In the genomic region with DNA sequence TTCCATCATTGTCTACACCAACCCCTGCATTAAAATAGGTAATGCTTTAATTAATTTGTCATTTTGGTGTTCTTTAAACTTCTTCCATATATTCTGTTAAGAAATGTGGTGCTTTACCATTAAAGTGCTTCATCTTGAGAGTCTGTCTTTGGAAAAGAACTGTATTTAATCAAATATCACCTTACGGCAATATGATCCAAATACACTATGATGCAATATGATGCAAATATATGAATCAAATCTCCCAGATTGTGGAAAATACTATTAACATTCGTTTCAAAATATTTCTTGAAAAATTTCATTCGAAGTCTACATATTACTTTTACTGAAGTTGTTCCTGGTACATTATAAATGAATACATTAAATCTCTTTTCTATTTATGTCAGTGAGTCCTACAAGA, we compare ENCODE assay signal across 25 cellular contexts.
"Had no signal": no experiment of that assay in that cellular context is flagged by ENCODE, and none has a peak within 500 bp of the region (broad histone marks: within the 10 kb centered on the region; RNA-seq: fewer than 3 reads in every experiment).

No MANE protein-coding gene starts in this region.

- H3K27me3 Mint-ChIP-seq: activated naive CD8-positive, alpha-beta T cell treated with anti-CD3 and anti-CD28 coated beads for 36 hours; memory B cell; naive thymus-derived CD4-positive, alpha-beta T cell had no signal

- H3K4me1 Mint-ChIP-seq: neural progenitor cell had no signal

- ATAC-seq: body of pancreas, gastroesophageal sphincter had no signal

- H3K27ac ChIP-seq: adrenal gland, body of pancreas, colonic mucosa, dorsolateral prefrontal cortex, gastroesophageal sphincter, hepatocyte, neural progenitor cell, right atrium auricular region, testis, transverse colon had no signal

- H3K9ac ChIP-seq: neural progenitor cell had no signal

- H3K4me1 ChIP-seq: adrenal gland, body of pancreas, colonic mucosa, gastroesophageal sphincter, neural progenitor cell, right atrium auricular region, testis had no signal

- H3K9me3 Mint-ChIP-seq: activated naive CD8-positive, alpha-beta T cell treated with anti-CD3 and anti-CD28 coated beads for 36 hours; activated T-cell treated with anti-CD3 and anti-CD28 coated beads, Interleukin-2, amount 50 U/mL, for 4 hours; memory B cell; naive thymus-derived CD4-positive, alpha-beta T cell; neural progenitor cell had no signal

- H2AFZ ChIP-seq: hepatocyte, neural progenitor cell had no signal

- H3K27me3 ChIP-seq: adrenal gland, body of pancreas, colonic mucosa, dorsolateral prefrontal cortex, gastroesophageal sphincter, hepatocyte, neural progenitor cell, right atrium auricular region, spleen, testis, transverse colon had no signal

- H3K4me3 Mint-ChIP-seq: activated naive CD8-positive, alpha-beta T cell treated with anti-CD3 and anti-CD28 coated beads for 36 hours; memory B cell; neural progenitor cell had no signal

- H3K4me2 ChIP-seq: hepatocyte, neural progenitor cell had no signal

- H3K4me3 ChIP-seq: adrenal gland, body of pancreas, colonic mucosa, dorsolateral prefrontal cortex, gastroesophageal sphincter, hepatocyte, neural progenitor cell, right atrium auricular region, testis, transverse colon had no signal

- H3K9me3 ChIP-seq: adrenal gland, body of pancreas, colonic mucosa, gastroesophageal sphincter, right atrium auricular region, spleen, testis, transverse colon had no signal

- H3K27ac Mint-ChIP-seq: memory B cell, neural progenitor cell had no signal

- DNase-seq: activated CD4-positive, alpha-beta T cell treated with anti-CD3 and anti-CD28 coated beads for 4 hours; activated CD4-positive, alpha-beta T cell treated with anti-CD3 and anti-CD28 coated beads, Interleukin-2, amount 50 U/mL, for 4 hours; activated naive CD4-positive, alpha-beta T cell; activated naive CD8-positive, alpha-beta T cell treated with anti-CD3 and anti-CD28 coated beads for 36 hours; activated T-cell treated with anti-CD3 and anti-CD28 coated beads, Interleukin-2, amount 50 U/mL, for 4 hours; adrenal gland; aorta; body of pancreas; cerebellar nuclear complex; colonic mucosa; dorsolateral prefrontal cortex; effector memory CD4-positive, alpha-beta T cell; erythroblast; midbrain; occipital lobe; spleen; stimulated activated naive CD8-positive, alpha-beta T cell treated with anti-CD3 and anti-CD28 coated beads, Interleukin-15, Interleukin-2, amounts not matched to agents 100 U/mL and 50 U/mL, for 24 hours; testis; transverse colon had no signal
